In the genomic region with DNA sequence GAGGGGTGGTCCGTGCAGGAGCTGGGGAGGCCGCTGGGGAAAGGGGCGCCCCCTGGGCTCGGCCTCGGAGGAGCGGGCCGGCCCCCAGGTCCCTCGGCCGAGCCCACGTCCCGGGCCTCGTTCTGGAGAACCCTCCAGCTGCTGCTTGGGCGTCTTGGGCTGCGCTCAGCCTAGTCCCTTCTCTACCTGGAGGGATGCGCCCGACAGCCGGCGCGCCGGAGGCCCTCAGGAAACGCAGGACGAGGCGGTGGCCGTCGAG, we compare ENCODE assay signal across 8 cellular contexts. TPM values are rescaled to one million over a fixed set of nuclear protein-coding genes. Genes with fewer than 3 reads are reported as not detected.
DNase-seq lines count a peak whose midpoint lies in the region; FAIRE-seq and TF ChIP-seq lines count a peak whose summit lies in the region.

No MANE protein-coding gene starts in this region.

- no peaks in the 10 kb centered on the region for H3K27me3 Mint-ChIP-seq in type B pancreatic cell

- peaks cover 78 to 87% (median 85%) of the 10 kb centered on the region in 10 experiments for H3K4me1 ChIP-seq in BLaER1 treated with 17β-estradiol and CSF1 and Interleukin-3, amounts not matched to agents 10 nM and 100 nM
- H3K4me1 ChIP-seq in HAP-1 = 0 out of 2 replicates have a peak, but pooled peaks cover 4% of the 10 kb centered on the region
- peaks cover 24% of the 10 kb centered on the region for H3K4me1 ChIP-seq in keratinocyte (ENCODE audit: control insufficient read depth, extremely low read depth, insufficient read depth, low read length)

- no peaks in the 10 kb centered on the region for H3K27me3 ChIP-seq in BLaER1 treated with 17β-estradiol and CSF1 and Interleukin-3, amounts not matched to agents 10 nM and 100 nM
- H3K27me3 ChIP-seq in HAP-1 (ENCODE audit: low read depth) = no peaks in the 10 kb centered on the region
- H3K27me3 ChIP-seq in keratinocyte (ENCODE audit: control insufficient read depth, extremely low read depth, insufficient read depth, low read length) = no peaks in the 10 kb centered on the region

- dilution Hi-C loops in keratinocyte (cut with MboI; ENCODE audit: extremely low pct_ligation_motif_present, low sequenced_read_pairs) = no loop called here

- no peak overlapping the region for H3K27ac Mint-ChIP-seq in type B pancreatic cell

- H3K4me2 ChIP-seq in BLaER1 treated with 17β-estradiol and CSF1 and Interleukin-3, amounts not matched to agents 10 nM and 100 nM = peak overlapping the region; percentile 78 to 98 (median 92)
- peak overlapping the region; percentile 56 for H3K4me2 ChIP-seq in keratinocyte (ENCODE audit: control insufficient read depth, extremely low read depth, insufficient read depth, low read depth, low read length)

- peaks cover 2% of the 10 kb centered on the region for H3K9me1 ChIP-seq in keratinocyte (ENCODE audit: control insufficient read depth, extremely low read depth, insufficient read depth, low read length)

- no peaks in the 10 kb centered on the region for H3K9me3 Mint-ChIP-seq in type B pancreatic cell

- peaks cover 12% of the 10 kb centered on the region for H3K4me1 Mint-ChIP-seq in type B pancreatic cell (ENCODE audit: unreplicated experiment)

- peak overlapping the region; percentile 88 to 96 (median 94) for H3K9ac ChIP-seq in BLaER1 treated with 17β-estradiol and CSF1 and Interleukin-3, amounts not matched to agents 10 nM and 100 nM
- H3K9ac ChIP-seq in keratinocyte (ENCODE audit: control insufficient read depth, extremely low read depth, insufficient read depth, low read length) = no peak overlapping the region

- no peak for DNase-seq in HAP-1 (ENCODE audit: low spot score in 2 of 2)
- DNase-seq in keratinocyte (ENCODE audit: low read depth, low spot score) = no peak
- no peak for DNase-seq in type B pancreatic cell (ENCODE audit: extremely low spot score, unreplicated experiment)
- DNase-seq in HTR-8/SVneo (ENCODE audit: insufficient read length, low spot score) = no peak
- DNase-seq in NCI-H1105 treated with DMSO at 0.1 percent for 48 hours (lab: John Stamatoyannopoulos, UW) = no peak
- no peak for DNase-seq in NCI-H2107 treated with DMSO at 0.1 percent for 48 hours (lab: John Stamatoyannopoulos, UW; ENCODE audit: unreplicated experiment)

- peak overlapping the region; percentile 63 for H2AFZ ChIP-seq in keratinocyte (ENCODE audit: control insufficient read depth, low read length)

- H3K36me3 ChIP-seq in BLaER1 treated with 17β-estradiol and CSF1 and Interleukin-3, amounts not matched to agents 10 nM and 100 nM = peaks cover 0 to 16% (median 5%) of the 10 kb centered on the region in 11 experiments; a peak in 6 of 22 replicates
- H3K36me3 ChIP-seq in HAP-1 (replicated peaks) (peaks cover 10% of the 10 kb centered on the region), keratinocyte (ENCODE audit: control insufficient read depth in 2 of 2, extremely low read depth in 1 of 2, insufficient read depth in 2 of 2, low read length in 2 of 2) (no peaks in the 10 kb centered on the region)

- no peak for FAIRE-seq in keratinocyte (lab: Jason Lieb, UNC)
- no peak for FAIRE-seq in HTR-8/SVneo (lab: Jason Lieb, UNC)

- peaks cover 0 to 22% (median 8%) of the 10 kb centered on the region in 11 experiments; a peak in 6 of 22 replicates for H4K20me1 ChIP-seq in BLaER1 treated with 17β-estradiol and CSF1 and Interleukin-3, amounts not matched to agents 10 nM and 100 nM
- no peaks in the 10 kb centered on the region for H4K20me1 ChIP-seq in keratinocyte (ENCODE audit: control insufficient read depth, extremely low read depth, insufficient read depth, low read length)

- H3K4me3 ChIP-seq in BLaER1 treated with 17β-estradiol and CSF1 and Interleukin-3, amounts not matched to agents 10 nM and 100 nM = peak overlapping the region; percentile 77 to 95 (median 80)
- H3K4me3 ChIP-seq in HAP-1 (peak overlapping the region; percentile 36), keratinocyte (ENCODE audit: control insufficient read depth in 2 of 3, extremely low read depth in 1 of 3, insufficient read depth in 2 of 3, low read depth in 1 of 3, low read length in 3 of 3) (peak overlapping the region; percentile 6 to 43 (median 22))

- no peaks in the 10 kb centered on the region for H3K36me3 Mint-ChIP-seq in type B pancreatic cell

- no peak overlapping the region for H3K4me3 Mint-ChIP-seq in type B pancreatic cell

- in situ Hi-C loops in HAP-1 (cut with MboI; ENCODE audit: low sequenced_read_pairs) = no loop called here

- no peaks in the 10 kb centered on the region for H3K9me3 ChIP-seq in BLaER1 treated with 17β-estradiol and CSF1 and Interleukin-3, amounts not matched to agents 10 nM and 100 nM (replicated peaks in 1 of 11)
- H3K9me3 ChIP-seq in HAP-1 (no peaks in the 10 kb centered on the region), keratinocyte (ENCODE audit: control insufficient read depth, low read depth, low read length) (no peaks in the 10 kb centered on the region)

- peak overlapping the region; percentile 91 to 98 (median 94) for H3K27ac ChIP-seq in BLaER1 treated with 17β-estradiol and CSF1 and Interleukin-3, amounts not matched to agents 10 nM and 100 nM
- H3K27ac ChIP-seq in VCaP (peak overlapping the region; percentile 96), keratinocyte (ENCODE audit: control insufficient read depth, insufficient read depth, low read length) (no peak overlapping the region)

- H3K79me2 ChIP-seq in keratinocyte (ENCODE audit: control insufficient read depth, insufficient read depth, low read length) = no peaks in the 10 kb centered on the region

- TF ChIP-seq CTCF in VCaP (conservative IDR thresholded peaks at IDR 0.05) = no peak
- TF ChIP-seq CTCF in keratinocyte (optimal IDR thresholded peaks at IDR 0.05 in 1 of 3, IDR thresholded peaks at IDR 0.05 in 1 of 3, conservative IDR thresholded peaks at IDR 0.05 in 1 of 3; ENCODE audit: extremely low read depth in 1 of 3, insufficient read depth in 2 of 3, low read length in 3 of 3) = no peak
- TF ChIP-seq CTCF in type B pancreatic cell (conservative IDR thresholded peaks at IDR 0.05) = peak; percentile 25

RNA-seq across cellular contexts. Expression of a gene that starts 0.3 kb away (rescaled TPM):
- polyA plus RNA-seq in keratinocyte = 5.4 to 10.8 TPM (median 5.8 TPM) in 3 replicates
- 5.2 TPM for polyA plus RNA-seq in keratinocyte (2011; ENCODE audit: low read depth)
- 1.8 and 3.6 TPM in 2 replicates for polyA plus RNA-seq in keratinocyte (2011; cell fraction: cytosol; rRNA removed)
- 36.2 and 50.0 TPM in 2 replicates for polyA plus RNA-seq in keratinocyte (2011; cell fraction: nucleus; rRNA removed)
- 9.2 and 12.3 TPM in 2 replicates for polyA plus RNA-seq in keratinocyte (2012; ENCODE audit: low replicate concordance)
- polyA minus RNA-seq in keratinocyte = 5.4 to 14.3 TPM (median 9.4 TPM) in 3 replicates
- 7.3 TPM for polyA minus RNA-seq in keratinocyte (2011; cell fraction: cytosol; rRNA and poly(A)+ RNA removed)
- polyA minus RNA-seq in keratinocyte (2011; cell fraction: nucleus; rRNA and poly(A)+ RNA removed) = 10.9 and 11.3 TPM in 2 replicates
- total RNA-seq in type B pancreatic cell (ENCODE audit: low replicate concordance) = 17.3 and 36.0 TPM in 2 replicates

RNA-seq across cellular contexts. Expression of a gene that starts 32.3 kb away (rescaled TPM):
- 17.3 to 21.1 TPM (median 19.1 TPM) in 3 replicates for polyA plus RNA-seq in keratinocyte
- 22.5 TPM for polyA plus RNA-seq in keratinocyte (2011; ENCODE audit: low read depth)
- polyA plus RNA-seq in keratinocyte (2011; cell fraction: cytosol; rRNA removed) = 11.5 and 12.4 TPM in 2 replicates
- polyA plus RNA-seq in keratinocyte (2011; cell fraction: nucleus; rRNA removed) = 51.0 and 60.7 TPM in 2 replicates
- polyA plus RNA-seq in keratinocyte (2012; ENCODE audit: low replicate concordance) = 13.0 and 15.6 TPM in 2 replicates
- polyA minus RNA-seq in keratinocyte = 20.9 to 25.1 TPM (median 22.4 TPM) in 3 replicates
- 7.1 TPM for polyA minus RNA-seq in keratinocyte (2011; cell fraction: cytosol; rRNA and poly(A)+ RNA removed)
- polyA minus RNA-seq in keratinocyte (2011; cell fraction: nucleus; rRNA and poly(A)+ RNA removed) = 7.8 and 11.6 TPM in 2 replicates
- 37.6 and 48.8 TPM in 2 replicates for total RNA-seq in type B pancreatic cell (ENCODE audit: low replicate concordance)

RNA-seq across cellular contexts. Expression of a gene that starts 42.5 kb away (rescaled TPM):
- polyA plus RNA-seq in keratinocyte = 0.05 TPM in 1 of 3 replicates, not detected in the others
- polyA plus RNA-seq in keratinocyte (2011; ENCODE audit: low read depth) = not detected
- polyA plus RNA-seq in keratinocyte (2011; cell fraction: cytosol; rRNA removed) = not detected in 2 replicates
- polyA plus RNA-seq in keratinocyte (2011; cell fraction: nucleus; rRNA removed) = not detected in 2 replicates
- not detected in 2 replicates for polyA plus RNA-seq in keratinocyte (2012; ENCODE audit: low replicate concordance)
- polyA minus RNA-seq in keratinocyte = not detected in 3 replicates
- not detected for polyA minus RNA-seq in keratinocyte (2011; cell fraction: cytosol; rRNA and poly(A)+ RNA removed)
- polyA minus RNA-seq in keratinocyte (2011; cell fraction: nucleus; rRNA and poly(A)+ RNA removed) = not detected in 2 replicates
- 0.19 and 0.29 TPM in 2 replicates for total RNA-seq in type B pancreatic cell (ENCODE audit: low replicate concordance)

RNA-seq across cellular contexts. Expression of a gene that starts 47.5 kb away (rescaled TPM):
- polyA plus RNA-seq in keratinocyte = 19.4 to 32.1 TPM (median 31.6 TPM) in 3 replicates
- 25.3 TPM for polyA plus RNA-seq in keratinocyte (2011; ENCODE audit: low read depth)
- polyA plus RNA-seq in keratinocyte (2011; cell fraction: cytosol; rRNA removed) = 16.7 and 23.1 TPM in 2 replicates
- polyA plus RNA-seq in keratinocyte (2011; cell fraction: nucleus; rRNA removed) = 15.3 and 18.7 TPM in 2 replicates
- polyA plus RNA-seq in keratinocyte (2012; ENCODE audit: low replicate concordance) = 13.2 and 32.3 TPM in 2 replicates
- polyA minus RNA-seq in keratinocyte = 8.7 to 24.7 TPM (median 11.0 TPM) in 3 replicates
- polyA minus RNA-seq in keratinocyte (2011; cell fraction: cytosol; rRNA and poly(A)+ RNA removed) = 12.5 TPM
- 5.5 and 6.1 TPM in 2 replicates for polyA minus RNA-seq in keratinocyte (2011; cell fraction: nucleus; rRNA and poly(A)+ RNA removed)
- 32.7 and 66.7 TPM in 2 replicates for total RNA-seq in type B pancreatic cell (ENCODE audit: low replicate concordance)

Comparison
In these comparisons a context has a peak if more than half of its experiments do, and no peak if none do; other contexts are left out.
1. H3K4me3 ChIP-seq: peak in every context shown above with its lines; median percentile 80 in BLaER1 treated with 17β-estradiol and CSF1 and Interleukin-3, amounts not matched to agents 10 nM and 100 nM; 36 in HAP-1; 22 in keratinocyte.